ENCODE assay signal across 25 cellular contexts in genomic region chr13:61684976-61685682, GRCh38.
"Had no signal": no experiment of that assay in that cellular context is flagged by ENCODE, and none has a peak within 500 bp of the region (broad histone marks: within the 10 kb centered on the region; RNA-seq: fewer than 3 reads in every experiment).

No MANE protein-coding gene starts in this region.

- FAIRE-seq: pancreas, small intestine had no signal

- H3K27ac ChIP-seq: heart right ventricle, hepatocyte, left lung, lower lobe of right lung, pancreas, prostate gland, sigmoid colon, spleen, tibial nerve, uterus had no signal

- H3K27me3 Mint-ChIP-seq: naive thymus-derived CD4-positive, alpha-beta T cell; natural killer cell treated with Interleukin-12 subunit alpha and Interleukin-12 subunit beta and Interleukin-15 and Interleukin-18, amount 100 ng/mL, for 72 hours; stimulated activated memory B cell treated with anti-CD40 and anti-IgM and Interleukin-4, amounts not matched to agents 10 μg/mL and 1 μg/mL and 100 μg/mL, for 72 hours; stimulated activated naive CD8-positive, alpha-beta T cell treated with anti-CD3 and anti-CD28 coated beads, Interleukin-15, amount 100 ng/mL, for 72 hours; type B pancreatic cell had no signal

- H3K9me3 Mint-ChIP-seq: type B pancreatic cell had no signal

- H3K4me1 ChIP-seq: heart right ventricle, left lung, lower lobe of right lung, pancreas, prostate gland, sigmoid colon, spleen, tibial nerve, uterus had no signal

- H3K9me3 ChIP-seq: lower lobe of right lung, pancreas, prostate gland, tibial nerve, uterus had no signal

- DNase-seq: heart right ventricle; left cardiac atrium; lower lobe of right lung; mucosa of descending colon; naive thymus-derived CD4-positive, alpha-beta T cell; pancreas; retina; right cardiac atrium; sigmoid colon; spleen; stimulated activated CD4-positive, alpha-beta T cell treated with anti-CD3 and anti-CD28 coated beads, Interleukin-1b, Interleukin-23, amount 100 ng/mL, for 48 hours; stimulated activated CD4-positive, alpha-beta T cell treated with anti-CD3 and anti-CD28 coated beads, Interleukin-2, amount 100 ng/mL, for 48 hours; stimulated activated CD4-positive, alpha-beta T cell treated with anti-CD3 and anti-CD28 coated beads, Interleukin-4, amount 100 ng/mL, for 4 hours; stimulated activated CD8-positive, alpha-beta memory T cell treated with anti-CD3 and anti-CD28 coated beads, Interleukin-4, amount 100 ng/mL, for 48 hours; stimulated activated naive CD4-positive, alpha-beta T cell treated with Interleukin-2 at 50 U/mL for 16 hours; stimulated activated naive CD8-positive, alpha-beta T cell treated with anti-CD3 and anti-CD28 coated beads, Interleukin-15, amount 100 ng/mL, for 72 hours; uterus had no signal

- H3K27ac Mint-ChIP-seq: naive thymus-derived CD4-positive, alpha-beta T cell; natural killer cell treated with Interleukin-12 subunit alpha and Interleukin-12 subunit beta and Interleukin-15 and Interleukin-18, amount 100 ng/mL, for 72 hours; stimulated activated memory B cell treated with anti-CD40 and anti-IgM and Interleukin-4, amounts not matched to agents 10 μg/mL and 1 μg/mL and 100 μg/mL, for 72 hours; stimulated activated naive CD8-positive, alpha-beta T cell treated with anti-CD3 and anti-CD28 coated beads, Interleukin-15, amount 100 ng/mL, for 72 hours; type B pancreatic cell had no signal

- H3K36me3 Mint-ChIP-seq: naive thymus-derived CD4-positive, alpha-beta T cell; stimulated activated memory B cell treated with anti-CD40 and anti-IgM and Interleukin-4, amounts not matched to agents 10 μg/mL and 1 μg/mL and 100 μg/mL, for 72 hours; type B pancreatic cell had no signal

- H3K4me3 Mint-ChIP-seq: naive thymus-derived CD4-positive, alpha-beta T cell; natural killer cell treated with Interleukin-12 subunit alpha and Interleukin-12 subunit beta and Interleukin-15 and Interleukin-18, amount 100 ng/mL, for 72 hours; stimulated activated memory B cell treated with anti-CD40 and anti-IgM and Interleukin-4, amounts not matched to agents 10 μg/mL and 1 μg/mL and 100 μg/mL, for 72 hours; stimulated activated naive CD8-positive, alpha-beta T cell treated with anti-CD3 and anti-CD28 coated beads, Interleukin-15, amount 100 ng/mL, for 72 hours; type B pancreatic cell had no signal

- H3K4me2 ChIP-seq: hepatocyte had no signal

- H3K36me3 ChIP-seq: heart right ventricle, left lung, lower lobe of right lung, pancreas, prostate gland, sigmoid colon, spleen, tibial nerve, uterus had no signal

- H3K79me2 ChIP-seq: hepatocyte had no signal

- ATAC-seq: left cardiac atrium; mucosa of descending colon; naive thymus-derived CD4-positive, alpha-beta T cell; natural killer cell treated with Interleukin-12 subunit alpha and Interleukin-12 subunit beta and Interleukin-15 and Interleukin-18, amount 100 ng/mL, for 72 hours; stimulated activated memory B cell treated with anti-CD40 and anti-IgM and Interleukin-4, amounts not matched to agents 10 μg/mL and 1 μg/mL and 100 μg/mL, for 72 hours; stimulated activated naive CD8-positive, alpha-beta T cell treated with anti-CD3 and anti-CD28 coated beads, Interleukin-15, amount 100 ng/mL, for 72 hours had no signal

- H3K27me3 ChIP-seq: heart right ventricle, hepatocyte, left lung, pancreas, sigmoid colon, spleen, tibial nerve, uterus had no signal

- H2AFZ ChIP-seq: hepatocyte had no signal

- H3K4me3 ChIP-seq: heart right ventricle, hepatocyte, left lung, lower lobe of right lung, mucosa of descending colon, pancreas, prostate gland, sigmoid colon, spleen, tibial nerve, uterus had no signal

- H3K4me1 Mint-ChIP-seq: naive thymus-derived CD4-positive, alpha-beta T cell; stimulated activated memory B cell treated with anti-CD40 and anti-IgM and Interleukin-4, amounts not matched to agents 10 μg/mL and 1 μg/mL and 100 μg/mL, for 72 hours; stimulated activated naive CD8-positive, alpha-beta T cell treated with anti-CD3 and anti-CD28 coated beads, Interleukin-15, amount 100 ng/mL, for 72 hours had no signal
